In the genomic region with DNA sequence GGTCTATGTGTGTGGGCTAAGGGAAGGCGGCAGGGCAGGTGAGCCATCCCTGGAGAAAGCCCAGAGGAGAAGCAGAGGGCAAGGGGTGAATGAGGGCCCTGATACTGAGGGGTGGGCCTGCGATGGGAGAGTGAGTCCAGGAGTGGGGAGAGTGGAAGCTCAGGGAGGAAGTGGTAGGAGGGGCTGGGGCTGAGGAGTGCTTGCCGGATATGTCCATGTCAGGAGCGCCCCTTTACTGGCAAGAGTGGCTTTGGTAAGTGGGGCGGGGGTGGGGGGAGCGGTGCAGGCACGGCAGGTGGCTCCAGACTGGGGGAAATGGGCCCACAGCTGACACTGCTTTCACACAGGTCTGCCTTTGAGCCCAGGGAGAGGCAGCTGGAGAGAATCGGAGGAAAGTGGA, we compare ENCODE assay signal across 17 cellular contexts.
DNase-seq lines count a peak whose midpoint lies in the region; FAIRE-seq and TF ChIP-seq lines count a peak whose summit lies in the region.
"Had no signal": no experiment of that assay in that cellular context is flagged by ENCODE, and none has a peak within 500 bp of the region (broad histone marks: within the 10 kb centered on the region; RNA-seq: fewer than 3 reads in every experiment).

No MANE protein-coding gene starts in this region.

- POLR2A ChIA-PET in CD8-positive, alpha-beta memory T cell (lab: Charles Lee), result interaction anchor here (0.6 to 1.4 kb wide), 3 partner anchors 14 to 119 kb away, joined by 3 to 5 read pairs (median 3); no protein-coding TSS in a partner anchor

- DNase-seq in CD8-positive, alpha-beta memory T cell, result peak in 2 of 5 donors; percentile 26 to 59
- DNase-seq in activated naive CD8-positive, alpha-beta T cell treated with anti-CD3 and anti-CD28 coated beads for 36 hours, result no peak
- DNase-seq in neural crest cell (ENCODE audit: low read depth, low spot score) (no peak), NCI-H748 treated with DMSO at 0.1 percent for 48 hours (lab: John Stamatoyannopoulos, UW) (no peak), medulla oblongata (ENCODE audit: extremely low spot score) (no peak), H54 (ENCODE audit: insufficient read length, low spot score) (no peak)
- DNase-seq: GOT3, NCI-H1436 treated with DMSO at 0.1 percent for 48 hours, NCI-H524 treated with DMSO at 0.1 percent for 48 hours, sigmoid colon, substantia nigra had no signal

- H3K4me3 Mint-ChIP-seq in CD8-positive, alpha-beta memory T cell, result peak overlapping the region in 5 of 7 donors; percentile 37 to 74 (median 58)
- H3K4me3 Mint-ChIP-seq in activated naive CD8-positive, alpha-beta T cell treated with anti-CD3 and anti-CD28 coated beads for 36 hours, result no peak overlapping the region
- no peak overlapping the region for H3K4me3 Mint-ChIP-seq in neural crest cell

- no peak overlapping the region for H3K27ac ChIP-seq in CD8-positive, alpha-beta memory T cell (ENCODE audit: low read depth, low read length)
- peak overlapping the region; percentile 51 for H3K27ac ChIP-seq in KOPT-K1 (ENCODE audit: low read depth, low read length, poor library complexity, severe bottlenecking)
- H3K27ac ChIP-seq: cardiac muscle cell, KMS-11, sigmoid colon had no signal

- H3K36me3 Mint-ChIP-seq in CD8-positive, alpha-beta memory T cell, result peaks cover 0 to 97% (median 5%) of the 10 kb centered on the region in 3 donors
- peaks cover 31% of the 10 kb centered on the region for H3K36me3 Mint-ChIP-seq in activated naive CD8-positive, alpha-beta T cell treated with anti-CD3 and anti-CD28 coated beads for 36 hours
- H3K36me3 Mint-ChIP-seq in neural crest cell (ENCODE audit: low read depth), result no peaks in the 10 kb centered on the region

- peaks cover 80% of the 10 kb centered on the region for H3K4me1 ChIP-seq in CD8-positive, alpha-beta memory T cell (ENCODE audit: insufficient read depth, low read length)
- H3K4me1 ChIP-seq: sigmoid colon had no signal

- H3K27me3 ChIP-seq in CD8-positive, alpha-beta memory T cell (ENCODE audit: insufficient read depth, low read length, poor library complexity, severe bottlenecking), result no peaks in the 10 kb centered on the region
- H3K27me3 ChIP-seq: sigmoid colon had no signal

- peaks cover 0 to 8% of the 10 kb centered on the region in 2 donors for H3K27me3 Mint-ChIP-seq in CD8-positive, alpha-beta memory T cell
- H3K27me3 Mint-ChIP-seq in activated naive CD8-positive, alpha-beta T cell treated with anti-CD3 and anti-CD28 coated beads for 36 hours, result no peaks in the 10 kb centered on the region
- H3K27me3 Mint-ChIP-seq in neural crest cell (ENCODE audit: low read depth), result no peaks in the 10 kb centered on the region

- H3K36me3 ChIP-seq in CD8-positive, alpha-beta memory T cell (ENCODE audit: insufficient read depth, low read length), result peaks cover 46% of the 10 kb centered on the region
- peaks cover 98% of the 10 kb centered on the region for H3K36me3 ChIP-seq in KOPT-K1 (ENCODE audit: insufficient read depth, low read length)
- H3K36me3 ChIP-seq: cardiac muscle cell, sigmoid colon had no signal

- H3K4me1 Mint-ChIP-seq in CD8-positive, alpha-beta memory T cell, result peaks cover 70 to 90% (median 84%) of the 10 kb centered on the region in 3 donors
- peaks cover 83% of the 10 kb centered on the region for H3K4me1 Mint-ChIP-seq in activated naive CD8-positive, alpha-beta T cell treated with anti-CD3 and anti-CD28 coated beads for 36 hours
- peaks cover 52% of the 10 kb centered on the region for H3K4me1 Mint-ChIP-seq in neural crest cell

- peak overlapping the region; percentile 85 to 98 (median 93) for H3K27ac Mint-ChIP-seq in CD8-positive, alpha-beta memory T cell
- H3K27ac Mint-ChIP-seq in activated naive CD8-positive, alpha-beta T cell treated with anti-CD3 and anti-CD28 coated beads for 36 hours, result peak overlapping the region; percentile 81
- peak overlapping the region; percentile 62 for H3K27ac Mint-ChIP-seq in neural crest cell (ENCODE audit: unreplicated experiment)

- no peak for FAIRE-seq in H54 (lab: Jason Lieb, UNC)
- FAIRE-seq: endothelial cell of umbilical vein, G401.6, TTC549 had no signal

- H3K9me3 ChIP-seq in CD8-positive, alpha-beta memory T cell (ENCODE audit: low read length), result no peaks in the 10 kb centered on the region
- no peaks in the 10 kb centered on the region for H3K9me3 ChIP-seq in KOPT-K1 (ENCODE audit: insufficient read depth, low read length, poor library complexity, severe bottlenecking)
- H3K9me3 ChIP-seq: sigmoid colon had no signal

- CTCF ChIA-PET in CD8-positive, alpha-beta memory T cell (lab: Charles Lee), result interaction anchor here (1.4 to 3.0 kb wide), 4 partner anchors 19 to 85 kb away, joined by 3 to 11 read pairs (median 6); no protein-coding TSS in a partner anchor

- no peak for TF ChIP-seq CTCF in neural crest cell (conservative IDR thresholded peaks at IDR 0.05)

- no peak for TF ChIP-seq POLR2A in H54 (IDR thresholded peaks at IDR 0.05; ENCODE audit: low read depth, low read length)

- H3K9me3 Mint-ChIP-seq in CD8-positive, alpha-beta memory T cell, result no peaks in the 10 kb centered on the region
- H3K9me3 Mint-ChIP-seq in activated naive CD8-positive, alpha-beta T cell treated with anti-CD3 and anti-CD28 coated beads for 36 hours, result no peaks in the 10 kb centered on the region
- H3K9me3 Mint-ChIP-seq in neural crest cell, result no peaks in the 10 kb centered on the region

- no peak overlapping the region for H3K4me3 ChIP-seq in CD8-positive, alpha-beta memory T cell (ENCODE audit: low read length)
- H3K4me3 ChIP-seq: cardiac muscle cell, sigmoid colon had no signal

Comparison
In these comparisons a context has a peak if more than half of its experiments do, and no peak if none do; other contexts are left out.
1. H3K4me3 Mint-ChIP-seq: peak in CD8-positive, alpha-beta memory T cell (5 of 7); none in activated naive CD8-positive, alpha-beta T cell treated with anti-CD3 and anti-CD28 coated beads for 36 hours (single experiment) and neural crest cell (single experiment).
2. Peak in every context shown above with its lines, with median percentiles within 50 percentile points of each other: H3K27ac Mint-ChIP-seq.